Comparison of ENCODE assay signal across 19 cellular contexts in genomic region chr12:125053821-125054220, GRCh38.
"Had no signal": no experiment of that assay in that cellular context is flagged by ENCODE, and none has a peak within 500 bp of the region (broad histone marks: within the 10 kb centered on the region; RNA-seq: fewer than 3 reads in every experiment).

No MANE protein-coding gene starts in this region.

- FAIRE-seq: endometrium had no signal

- H3K4me3 ChIP-seq: cardiac muscle cell, gastroesophageal sphincter, left ventricle myocardium inferior, stomach, suprapubic skin, vagina had no signal

- H3K36me3 Mint-ChIP-seq: activated CD4-positive, alpha-beta memory T cell treated with anti-CD3 and anti-CD28 coated beads for 36 hours; activated naive CD8-positive, alpha-beta T cell treated with anti-CD3 and anti-CD28 coated beads for 36 hours; natural killer cell had no signal

- H3K9me3 ChIP-seq: gastroesophageal sphincter, left ventricle myocardium inferior, stomach, suprapubic skin, vagina had no signal

- ATAC-seq: gastroesophageal sphincter, natural killer cell had no signal

- H3K27me3 Mint-ChIP-seq: progenitor cell of endocrine pancreas had no signal

- H3K9me3 Mint-ChIP-seq: activated CD4-positive, alpha-beta memory T cell treated with anti-CD3 and anti-CD28 coated beads for 36 hours; activated naive CD8-positive, alpha-beta T cell treated with anti-CD3 and anti-CD28 coated beads for 36 hours; natural killer cell had no signal

- H3K27ac ChIP-seq: cardiac muscle cell, gastroesophageal sphincter, left ventricle myocardium inferior, stomach, suprapubic skin, vagina had no signal

- DNase-seq: activated CD4-positive, alpha-beta memory T cell treated with anti-CD3 and anti-CD28 coated beads for 36 hours; activated CD4-positive, alpha-beta T cell treated with anti-CD3 and anti-CD28 coated beads for 48 hours; activated naive CD4-positive, alpha-beta T cell treated with Interleukin-2 at 50 U/mL for 16 hours; activated naive CD8-positive, alpha-beta T cell treated with anti-CD3 and anti-CD28 coated beads for 36 hours; activated T-cell treated with anti-CD3 and anti-CD28 coated beads, Interleukin-2, amount 50 U/mL, for 48 hours; head of caudate nucleus; hypothalamus; left ventricle myocardium inferior; midbrain; natural killer cell; stimulated activated CD4-positive, alpha-beta T cell treated with anti-CD3 and anti-CD28 coated beads, Interleukin-1b, Interleukin-23, amount 100 ng/mL, for 48 hours; stomach; trophoblast cell had no signal

- H3K4me3 Mint-ChIP-seq: activated CD4-positive, alpha-beta memory T cell treated with anti-CD3 and anti-CD28 coated beads for 36 hours; activated naive CD8-positive, alpha-beta T cell treated with anti-CD3 and anti-CD28 coated beads for 36 hours; natural killer cell had no signal

- H3K27me3 ChIP-seq: cardiac muscle cell, stomach, suprapubic skin, vagina had no signal

- H3K36me3 ChIP-seq: cardiac muscle cell, gastroesophageal sphincter, left ventricle myocardium inferior, stomach, suprapubic skin, vagina had no signal

- H3K27ac Mint-ChIP-seq: activated CD4-positive, alpha-beta memory T cell treated with anti-CD3 and anti-CD28 coated beads for 36 hours; activated naive CD8-positive, alpha-beta T cell treated with anti-CD3 and anti-CD28 coated beads for 36 hours; natural killer cell; progenitor cell of endocrine pancreas had no signal

- H3K4me1 ChIP-seq: vagina had no signal
